10 cellular contexts compared by ENCODE assay signal in genomic region chr18:38611036-38611964, GRCh38.
DNase-seq lines count a peak whose midpoint lies in the region; ATAC-seq and TF ChIP-seq lines count a peak whose summit lies in the region.
"Had no signal": no experiment of that assay in that cellular context is flagged by ENCODE, and none has a peak within 500 bp of the region (broad histone marks: within the 10 kb centered on the region; RNA-seq: fewer than 3 reads in every experiment).

No MANE protein-coding gene starts in this region.

- no peak overlapping the region for H3K4me3 ChIP-seq in transverse colon

- H3K36me3 Mint-ChIP-seq in activated T-helper 17 cell treated with anti-CD3 and anti-CD28 coated beads, Interleukin-2, amount 50 U/mL, for 72 hours (ENCODE audit: low read depth), result no peaks in the 10 kb centered on the region

- H3K27ac Mint-ChIP-seq in activated T-helper 17 cell treated with anti-CD3 and anti-CD28 coated beads, Interleukin-2, amount 50 U/mL, for 72 hours, result no peak overlapping the region

- no peak for TF ChIP-seq EP300 in transverse colon (IDR thresholded peaks at IDR 0.05; ENCODE audit: low read depth)

- no peak for TF ChIP-seq POLR2A in transverse colon (IDR thresholded peaks at IDR 0.05)

- H3K27ac ChIP-seq in transverse colon, result no peak overlapping the region
- H3K27ac ChIP-seq: VCaP had no signal

- intact Hi-C loops in transverse colon (cut with DNase I; ENCODE audit: low total_unique reads), result no loop called here

- H3K27me3 Mint-ChIP-seq in activated T-helper 17 cell treated with anti-CD3 and anti-CD28 coated beads, Interleukin-2, amount 50 U/mL, for 72 hours, result no peaks in the 10 kb centered on the region

- H3K36me3 ChIP-seq in transverse colon, result no peaks in the 10 kb centered on the region

- no peak for TF ChIP-seq CTCF in transverse colon (IDR thresholded peaks at IDR 0.05)

- ATAC-seq in GM18508 (IDR thresholded peaks at IDR 0.05; ENCODE audit: insufficient read depth, unreplicated experiment) (peak; percentile 82), GM19463 (IDR thresholded peaks at IDR 0.05; ENCODE audit: unreplicated experiment) (peak; percentile 83), HG03097 (IDR thresholded peaks at IDR 0.05; ENCODE audit: low FRiP score, unreplicated experiment) (peak; percentile 91)
- ATAC-seq in activated T-helper 17 cell treated with anti-CD3 and anti-CD28 coated beads, Interleukin-2, amount 50 U/mL, for 72 hours (replicated peaks), result peak; percentile 77

- in situ Hi-C loops in transverse colon (cut with MboI; ENCODE audit: low pct_ligation_motif_present in 1 of 4, low pct_unique_long_range_greater_than_20kb in 1 of 4, low sequenced_read_pairs in 3 of 4), result no loop called here

- no peak overlapping the region for H3K4me3 Mint-ChIP-seq in activated T-helper 17 cell treated with anti-CD3 and anti-CD28 coated beads, Interleukin-2, amount 50 U/mL, for 72 hours

- no peaks in the 10 kb centered on the region for H3K9me3 ChIP-seq in transverse colon

- 60 to 73% methylated on average over 5 to 9 of the region's 9 CpGs for WGBS in transverse colon (ENCODE audit: low coverage in 1 of 2), 2 donors

- H3K4me1 Mint-ChIP-seq in activated T-helper 17 cell treated with anti-CD3 and anti-CD28 coated beads, Interleukin-2, amount 50 U/mL, for 72 hours, result no peaks in the 10 kb centered on the region

- no peaks in the 10 kb centered on the region for H3K27me3 ChIP-seq in transverse colon

- DNase-seq in NCI-H1694 treated with DMSO at 0.1 percent for 48 hours (lab: John Stamatoyannopoulos, UW), result no peak
- DNase-seq in NCI-H82 (lab: John Stamatoyannopoulos, UW), result no peak
- DNase-seq in amniotic stem cell (lab: John Stamatoyannopoulos, UW), result no peak
- no peak for DNase-seq in transverse colon
- DNase-seq: NCI-H2029 treated with DMSO at 0.1 percent for 48 hours had no signal

- H3K9me3 Mint-ChIP-seq in activated T-helper 17 cell treated with anti-CD3 and anti-CD28 coated beads, Interleukin-2, amount 50 U/mL, for 72 hours, result no peaks in the 10 kb centered on the region

- H3K4me1 ChIP-seq in transverse colon, result no peaks in the 10 kb centered on the region
